In genomic region chrX:80285131-80285773, GRCh38 we compare ENCODE assay signal across 8 cellular contexts.
DNase-seq lines count a peak whose midpoint lies in the region; ATAC-seq, FAIRE-seq and TF ChIP-seq lines count a peak whose summit lies in the region.

No MANE protein-coding gene starts in this region.

- H2AFZ ChIP-seq in HepG2 (ENCODE audit: low read length), result no peak overlapping the region

- no peaks in the 10 kb centered on the region for H3K27me3 ChIP-seq in H7 (ENCODE audit: control insufficient read depth, insufficient read depth, low read length)
- no peaks in the 10 kb centered on the region for H3K27me3 ChIP-seq in HepG2 (ENCODE audit: control insufficient read depth in 1 of 2, insufficient read depth in 2 of 2, low read length in 2 of 2)
- H3K27me3 ChIP-seq in suprapubic skin, result no peaks in the 10 kb centered on the region

- no peaks in the 10 kb centered on the region for H4K20me1 ChIP-seq in HepG2 (ENCODE audit: insufficient read depth, low read length)

- 0% methylated on average over 1 of the region's 3 CpGs for WGBS in HepG2 (ENCODE audit: low lambda C conversion rate)
- 34% methylated on average over 3 of the region's 3 CpGs for WGBS in suprapubic skin

- H3K4me1 ChIP-seq in HepG2 (ENCODE audit: insufficient read depth, low read length) (peaks cover under 1% of the 10 kb centered on the region; the same call in 1 of the 2 replicates), suprapubic skin (no peaks in the 10 kb centered on the region)

- CTCF ChIA-PET in HepG2 (lab: Yijun Ruan, JAX; ENCODE audit: low intra/inter-chr PET ratio, low total read pairs), result no interaction called here

- H3K27ac ChIP-seq in HepG2 (ENCODE audit: extremely low read length, insufficient read depth, low read length) (no peak overlapping the region), suprapubic skin (no peak overlapping the region)

- TF ChIP-seq POLR2A in HepG2 (IDR thresholded peaks at IDR 0.05; ENCODE audit: insufficient read depth in 1 of 2, low read depth in 2 of 2, low read length in 2 of 2) (no peak), suprapubic skin (IDR thresholded peaks at IDR 0.05) (no peak)

- intact Hi-C loops in HepG2 (cut with micrococcal nuclease; ENCODE audit: unreplicated experiment), result no loop called here

- TF ChIP-seq RAD21 in HepG2 (CRISPR knock-in tag; IDR thresholded peaks at IDR 0.05), result peak; percentile 40; the same call in 1 of the 2 replicates

- BruUV-seq in HepG2 (replicated peaks; lab: Mats Ljungman, UMichigan), result no TSS peak

- H3K4me3 ChIP-seq in H7 (ENCODE audit: insufficient read depth, low read depth, low read length) (no peak overlapping the region), HepG2 (replicated peaks in 1 of 3; ENCODE audit: insufficient read depth in 1 of 3, low read depth in 2 of 3, low read length in 3 of 3) (no peak overlapping the region), suprapubic skin (no peak overlapping the region)

- no peaks in the 10 kb centered on the region for H3K79me2 ChIP-seq in HepG2 (ENCODE audit: insufficient read depth, low read length)

- in situ Hi-C loops in HepG2 (cut with HindIII; ENCODE audit: extremely low pct_ligation_motif_present, low pct_unique_long_range_greater_than_20kb), result no loop called here

- POLR2A ChIA-PET in HepG2 (lab: Yijun Ruan, JAX), result no interaction called here

- DNase-seq in ELR (ENCODE audit: low read depth) (peak; percentile 1), H7 (peak; percentile 5), RPMI8226 (peak; percentile 22), HepG2 (ENCODE audit: low spot score) (peak; percentile 8), NCI-H1694 treated with DMSO at 0.1 percent for 48 hours (lab: John Stamatoyannopoulos, UW) (no peak), suprapubic skin (ENCODE audit: low spot score in 2 of 2) (no peak)

- peak; percentile 72 for TF ChIP-seq CTCF in HepG2 (CRISPR knock-in tag; IDR thresholded peaks at IDR 0.05)
- TF ChIP-seq CTCF in suprapubic skin (IDR thresholded peaks at IDR 0.05), result no peak

- peak; percentile 73 for FAIRE-seq in HepG2 (lab: Jason Lieb, UNC)

- no peaks in the 10 kb centered on the region for H3K9me3 ChIP-seq in HepG2 (ENCODE audit: low read length)
- no peaks in the 10 kb centered on the region for H3K9me3 ChIP-seq in suprapubic skin

- peak; percentile 86 for ATAC-seq in HepG2
- no peak for ATAC-seq in GM21526 (IDR thresholded peaks at IDR 0.05; ENCODE audit: low FRiP score, unreplicated experiment)
- ATAC-seq in HG02588 (IDR thresholded peaks at IDR 0.05; ENCODE audit: unreplicated experiment), result no peak

- TF ChIP-seq EP300 in HepG2 (IDR thresholded peaks at IDR 0.05; ENCODE audit: low read depth in 2 of 2, low read length in 2 of 2) (no peak), HepG2 (CRISPR knock-in tag; IDR thresholded peaks at IDR 0.05; ENCODE audit: borderline replicate concordance) (no peak), suprapubic skin (IDR thresholded peaks at IDR 0.05) (no peak)

- no peaks in the 10 kb centered on the region for H3K36me3 ChIP-seq in H7 (replicated peaks; ENCODE audit: control insufficient read depth, insufficient read depth, low read length)
- no peaks in the 10 kb centered on the region for H3K36me3 ChIP-seq in HepG2 (replicated peaks in 1 of 2; ENCODE audit: control insufficient read depth in 1 of 2, insufficient read depth in 2 of 2, low read length in 2 of 2)
- no peaks in the 10 kb centered on the region for H3K36me3 ChIP-seq in suprapubic skin

- no peak overlapping the region for H3K9ac ChIP-seq in HepG2 (ENCODE audit: insufficient read depth, low read depth, low read length)

- H3K4me2 ChIP-seq in HepG2 (ENCODE audit: low read depth, low read length), result no peak overlapping the region

TF ChIP-seq in HepG2, 621 proteins besides CTCF, POLR2A, EP300 and RAD21:
- no peak for TF ChIP-seq RFX3 (CRISPR knock-in tag; IDR thresholded peaks at IDR 0.05)
- TF ChIP-seq BCL6 (CRISPR knock-in tag; IDR thresholded peaks at IDR 0.05), result peak; percentile 92
- TF ChIP-seq ZXDC (CRISPR knock-in tag; IDR thresholded peaks at IDR 0.05), result no peak
- TF ChIP-seq ZFP37 (CRISPR knock-in tag; IDR thresholded peaks at IDR 0.05; ENCODE audit: borderline replicate concordance), result no peak
- TF ChIP-seq SMC3 (IDR thresholded peaks at IDR 0.05; ENCODE audit: low read length), result peak; percentile 50; the same call in 1 of the 2 replicates
- peak; percentile 65 for TF ChIP-seq STAG1 (CRISPR knock-in tag; IDR thresholded peaks at IDR 0.05)
- no peak for TF ChIP-seq MBNL3 (CRISPR knock-in tag; conservative IDR thresholded peaks at IDR 0.05)
TF ChIP-seq in HepG2: peak in this region for 3.

Comparison
In these comparisons a context has a peak if more than half of its experiments do, and no peak if none do; other contexts are left out.
1. DNase-seq: peak in ELR (single experiment), H7 (single experiment), RPMI8226 (single experiment) and HepG2 (single experiment); none in NCI-H1694 treated with DMSO at 0.1 percent for 48 hours (single experiment) and suprapubic skin (0 of 2).